In the genomic region with DNA sequence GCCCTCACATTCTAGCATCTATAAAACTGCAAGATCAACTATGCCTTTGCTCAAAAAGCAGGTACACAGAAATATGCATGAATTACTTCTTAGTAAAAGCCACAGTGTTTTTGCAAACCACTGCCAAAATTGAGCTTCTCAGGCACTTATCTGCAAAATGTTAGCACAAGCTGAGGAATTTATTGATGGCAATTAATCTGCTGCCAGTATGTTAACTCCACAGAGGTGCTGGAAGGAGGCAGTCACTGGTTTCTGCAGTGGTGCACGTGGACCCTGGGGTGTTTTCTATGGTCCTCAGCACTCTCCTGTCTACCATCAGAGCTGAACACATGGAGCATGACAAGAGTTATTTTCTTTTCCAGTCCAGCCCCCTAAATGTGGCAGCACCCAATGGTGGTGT, we compare ENCODE assay signal across 37 cellular contexts. TPM values are rescaled to one million over a fixed set of nuclear protein-coding genes. Genes with fewer than 3 reads are reported as not detected.
"Had no signal": no experiment of that assay in that cellular context is flagged by ENCODE, and none has a peak within 500 bp of the region (broad histone marks: within the 10 kb centered on the region; RNA-seq: fewer than 3 reads in every experiment).

No MANE protein-coding gene starts in this region.

- H3K27ac ChIP-seq: KMS-11 had no signal

- H3K9me3 ChIP-seq: MG63 had no signal

- H3K27me3 ChIP-seq: MG63 had no signal

- H3K4me3 ChIP-seq: MG63 had no signal

- DNase-seq: Karpas-422, Kasumi-1, MG63, MM.1S, MV-4-11, NCI-H1048, NCI-H1092, NCI-H1092 treated with DMSO at 0.1 percent for 48 hours, NCI-H1105, NCI-H1105 treated with DMSO at 0.1 percent for 48 hours, NCI-H1417, NCI-H1417 treated with DMSO at 0.1 percent for 48 hours, NCI-H1436, NCI-H1436 treated with DMSO at 0.1 percent for 48 hours, NCI-H146, NCI-H1694, NCI-H1694 treated with DMSO at 0.1 percent for 48 hours, NCI-H187, NCI-H187 treated with DMSO at 0.1 percent for 48 hours, NCI-H1930, NCI-H2029, NCI-H2029 treated with DMSO at 0.1 percent for 48 hours, NCI-H2081, NCI-H2081 treated with DMSO at 0.1 percent for 48 hours, NCI-H2107, NCI-H2171, NCI-H2171 treated with DMSO at 0.1 percent for 48 hours, NCI-H2227 treated with DMSO at 0.1 percent for 48 hours, NCI-H226, NCI-H345, NCI-H446, NCI-H446 treated with DMSO at 0.1 percent for 48 hours, NCI-H510A had no signal

RNA-seq across cellular contexts. Expression of gene CLDN10, which starts 44.2 kb away (rescaled TPM):
- total RNA-seq: LHCN-M2, MCF 10A, NCI-H460 had no signal
